In genomic region chr10:60798031-60798430, GRCh38 we compare ENCODE assay signal across 1 cellular context.
TF ChIP-seq lines count a peak whose summit lies in the region.

No MANE protein-coding gene starts in this region.

TF ChIP-seq in GM23338, 12 proteins besides CTCF, POLR2A, EP300 and RAD21 (continued from another document):
- TF ChIP-seq ZNF462 (CRISPR knock-in tag; IDR thresholded peaks at IDR 0.05) (no peak), POLR2AphosphoS5 (IDR thresholded peaks at IDR 0.05; ENCODE audit: low read depth) (no peak), JUNB (IDR thresholded peaks at IDR 0.05; ENCODE audit: unreplicated experiment) (no peak), STAT1 (IDR thresholded peaks at IDR 0.05; ENCODE audit: unreplicated experiment) (no peak), EZH2 (IDR thresholded peaks at IDR 0.05; ENCODE audit: low read depth, unreplicated experiment) (no peak)
